ENCODE assay signal across 11 cellular contexts in genomic region chr6:158769696-158770446, GRCh38. TPM values are rescaled to one million over a fixed set of nuclear protein-coding genes. Genes with fewer than 3 reads are reported as not detected.
DNase-seq lines count a peak whose midpoint lies in the region; ATAC-seq, FAIRE-seq and TF ChIP-seq lines count a peak whose summit lies in the region.
"Had no signal": no experiment of that assay in that cellular context is flagged by ENCODE, and none has a peak within 500 bp of the region (broad histone marks: within the 10 kb centered on the region; RNA-seq: fewer than 3 reads in every experiment).

No MANE protein-coding gene starts in this region.

- H3K9me3 Mint-ChIP-seq in CD4-positive, alpha-beta memory T cell: peaks cover 0 to 10% (median 0%) of the 10 kb centered on the region in 8 donors
- H3K9me3 Mint-ChIP-seq in naive B cell: peaks cover 0 to 3% (median 0%) of the 10 kb centered on the region in 7 donors

- POLR2A ChIA-PET in CD4-positive, alpha-beta memory T cell (lab: Charles Lee; ENCODE audit: partially characterized antibody): interaction anchor here (0.8 to 1.5 kb wide), 4 partner anchors 11 to 48 kb away, joined by 3 read pairs; no protein-coding TSS in a partner anchor
- POLR2A ChIA-PET in GM12878 (lab: Charles Lee): no interaction called here

- DNase-seq in CD4-positive, alpha-beta memory T cell: peak in 1 of 5 donors; percentile 2
- DNase-seq in NCI-H1694 treated with DMSO at 0.1 percent for 48 hours (lab: John Stamatoyannopoulos, UW) (peak; percentile 49), GM12878 (ENCODE audit: low read depth, low spot score) (no peak), naive B cell (peak; percentile 11), HK-2 (ENCODE audit: unreplicated experiment) (no peak), mesenchymal stem cell (no peak)
- DNase-seq: DND-41 had no signal

- H3K4me2 ChIP-seq in GM12878 (ENCODE audit: control insufficient read depth, insufficient read depth): no peak overlapping the region
- H3K4me2 ChIP-seq in mesenchymal stem cell (ENCODE audit: low read length, poor library complexity, severe bottlenecking): no peak overlapping the region

- H3K27ac Mint-ChIP-seq in CD4-positive, alpha-beta memory T cell: peak overlapping the region; percentile 69 to 94 (median 89)
- H3K27ac Mint-ChIP-seq in naive B cell: peak overlapping the region in 5 of 6 donors; percentile 46 to 94 (median 89)

- no peak overlapping the region for H3K18ac ChIP-seq in mesenchymal stem cell (ENCODE audit: low read depth in 1 of 2, low read length in 2 of 2)

- no TSS peak for BruUV-seq in GM12878 (replicated peaks; lab: Mats Ljungman, UMichigan)

- peaks cover 31 to 58% (median 41%) of the 10 kb centered on the region in 4 donors for H3K4me1 Mint-ChIP-seq in CD4-positive, alpha-beta memory T cell
- H3K4me1 Mint-ChIP-seq in naive B cell: peaks cover 3 to 49% (median 34%) of the 10 kb centered on the region in 3 donors

- no peaks in the 10 kb centered on the region for H3K9me3 ChIP-seq in CD4-positive, alpha-beta memory T cell (ENCODE audit: control insufficient read depth in 1 of 2, low read length in 2 of 2)
- no peaks in the 10 kb centered on the region for H3K9me3 ChIP-seq in GM12878 (replicated peaks; ENCODE audit: control insufficient read depth, insufficient read depth, low read length)
- H3K9me3 ChIP-seq in mesenchymal stem cell (ENCODE audit: control insufficient read depth, low read length): no peaks in the 10 kb centered on the region
- H3K9me3 ChIP-seq: neutrophil had no signal

- no peak overlapping the region for H2BK12ac ChIP-seq in mesenchymal stem cell (ENCODE audit: low read length in 2 of 2)

- H3K4me1 ChIP-seq in CD4-positive, alpha-beta memory T cell (ENCODE audit: insufficient read depth, low read length): peaks cover 42% of the 10 kb centered on the region
- no peaks in the 10 kb centered on the region for H3K4me1 ChIP-seq in GM12878 (ENCODE audit: control insufficient read depth, insufficient read depth, low read length)
- H3K4me1 ChIP-seq in mesenchymal stem cell (ENCODE audit: control insufficient read depth, insufficient read depth, low read depth, low read length): peaks cover 15% of the 10 kb centered on the region

- peak; percentile 29 for TF ChIP-seq POLR2A in GM12878 (IDR thresholded peaks at IDR 0.05; ENCODE audit: low read depth, low read length)

- TF ChIP-seq EP300 in GM12878 (IDR thresholded peaks at IDR 0.05; ENCODE audit: borderline replicate concordance in 1 of 2, control insufficient read depth in 1 of 2, low read depth in 2 of 2, low read length in 2 of 2): no peak

- WGBS in GM12878 (ENCODE audit: insufficient coverage, insufficient replicate concordance, low lambda C conversion rate, missing lambda C conversion rate): 99% methylated on average over 18 of the region's 18 CpGs
- 95% methylated on average over 17 of the region's 18 CpGs for WGBS in mesenchymal stem cell

- no peak overlapping the region for H2AK5ac ChIP-seq in mesenchymal stem cell (ENCODE audit: low read length, severe bottlenecking)

- H2BK15ac ChIP-seq in mesenchymal stem cell (ENCODE audit: low read depth, poor library complexity, severe bottlenecking): no peak overlapping the region

- no peak overlapping the region for H3K27ac ChIP-seq in CD4-positive, alpha-beta memory T cell (ENCODE audit: low read depth, low read length)
- H3K27ac ChIP-seq in GM12878 (ENCODE audit: control insufficient read depth, insufficient read depth) (no peak overlapping the region), mesenchymal stem cell (ENCODE audit: low read length, poor library complexity, severe bottlenecking) (no peak overlapping the region)
- H3K27ac ChIP-seq: HL-60, neutrophil had no signal

- TF ChIP-seq RAD21 in GM12878 (IDR thresholded peaks at IDR 0.05; ENCODE audit: insufficient read depth, low read depth, low read length): no peak

- peak overlapping the region in 3 of 8 donors; percentile 17 to 68 (median 39) for H3K4me3 Mint-ChIP-seq in CD4-positive, alpha-beta memory T cell
- H3K4me3 Mint-ChIP-seq in naive B cell: peak overlapping the region in 3 of 8 donors; percentile 56 to 70 (median 66)

- no peaks in the 10 kb centered on the region; the same call in 1 of the 2 replicates for H3K79me2 ChIP-seq in GM12878 (ENCODE audit: control insufficient read depth, insufficient read depth, low read length)

- no peak overlapping the region for H3K4ac ChIP-seq in mesenchymal stem cell (ENCODE audit: low read depth in 1 of 2, low read length in 2 of 2)

- ATAC-seq in GM12878 (no peak), naive B cell (ENCODE audit: low read depth in 2 of 2) (no peak), HG02870 (IDR thresholded peaks at IDR 0.05; ENCODE audit: unreplicated experiment) (no peak), GM19463 (IDR thresholded peaks at IDR 0.05; ENCODE audit: unreplicated experiment) (no peak)

- H3K36me3 ChIP-seq in CD4-positive, alpha-beta memory T cell (ENCODE audit: insufficient read depth, low read length): peaks cover 94% of the 10 kb centered on the region
- H3K36me3 ChIP-seq in GM12878 (ENCODE audit: control insufficient read depth in 2 of 2, insufficient read depth in 2 of 2, low read length in 1 of 2) (peaks cover 64 to 71% of the 10 kb centered on the region in 2 experiments), mesenchymal stem cell (ENCODE audit: control insufficient read depth in 1 of 2, insufficient read depth in 2 of 2, low read depth in 1 of 2, low read length in 2 of 2) (peaks cover 30 to 87% of the 10 kb centered on the region in 2 experiments)

- H3K9ac ChIP-seq in GM12878 (ENCODE audit: control insufficient read depth, insufficient read depth, low read length): no peak overlapping the region
- H3K9ac ChIP-seq in mesenchymal stem cell (ENCODE audit: low read length): no peak overlapping the region

- H3K27me3 Mint-ChIP-seq in CD4-positive, alpha-beta memory T cell: no peaks in the 10 kb centered on the region
- no peaks in the 10 kb centered on the region for H3K27me3 Mint-ChIP-seq in naive B cell

- H2BK120ac ChIP-seq in mesenchymal stem cell (ENCODE audit: low read depth, low read length): no peak overlapping the region

- RAD21 ChIA-PET in GM12878 (lab: Charles Lee; ENCODE audit: unreplicated experiment): interaction anchor here (0.8 kb wide), 1 partner anchor 556 kb away, joined by 3 read pairs; no protein-coding TSS in a partner anchor

- no peak overlapping the region for H3K23ac ChIP-seq in mesenchymal stem cell (ENCODE audit: low read length in 2 of 2)

- H3K79me1 ChIP-seq in mesenchymal stem cell (replicated peaks; ENCODE audit: low read length, poor library complexity, severe bottlenecking): peaks cover 40% of the 10 kb centered on the region

- no peak overlapping the region for H4K91ac ChIP-seq in mesenchymal stem cell (ENCODE audit: low read length)

- H3K36me3 Mint-ChIP-seq in CD4-positive, alpha-beta memory T cell: peaks cover 83 to 98% of the 10 kb centered on the region in 2 donors
- H3K36me3 Mint-ChIP-seq in naive B cell: peaks cover 49 to 51% of the 10 kb centered on the region in 2 donors

- intact Hi-C loops in CD4-positive, alpha-beta memory T cell (cut with micrococcal nuclease): no loop called here
- intact Hi-C loops in GM12878 (cut with micrococcal nuclease; ENCODE audit: unreplicated experiment): no loop called here

- H3K14ac ChIP-seq in mesenchymal stem cell (ENCODE audit: low read length in 2 of 2): no peak overlapping the region

- SMC1A ChIA-PET in GM12878 (lab: Charles Lee; ENCODE audit: uncharacterized antibody, unreplicated experiment): interaction anchor here (0.6 to 1.7 kb wide), 5 partner anchors 18 to 167 kb away, joined by 3 to 5 read pairs (median 3); no protein-coding TSS in a partner anchor

- no peak overlapping the region for H4K8ac ChIP-seq in mesenchymal stem cell (ENCODE audit: low read length)

- CTCF ChIA-PET in CD4-positive, alpha-beta memory T cell (lab: Charles Lee; ENCODE audit: partially characterized antibody): interaction anchor here (0.6 to 2.7 kb wide), 4 partner anchors 22 to 790 kb away, joined by 3 to 10 read pairs (median 5); no protein-coding TSS in a partner anchor
- CTCF ChIA-PET in GM12878 (lab: Yijun Ruan, JAX): interaction anchor here (1.0 to 1.2 kb wide), 3 partner anchors 9 to 556 kb away, joined by 3 read pairs; no protein-coding TSS in a partner anchor

- no peak overlapping the region for H2AFZ ChIP-seq in GM12878 (ENCODE audit: control insufficient read depth, low read depth, low read length)
- H2AFZ ChIP-seq in mesenchymal stem cell (ENCODE audit: low read depth, low read length): no peak overlapping the region

- no peak for FAIRE-seq in GM12878 (lab: Jason Lieb, UNC)

- no peaks in the 10 kb centered on the region for H3K27me3 ChIP-seq in CD4-positive, alpha-beta memory T cell (ENCODE audit: insufficient read depth, low read length)
- H3K27me3 ChIP-seq in GM12878 (replicated peaks in 1 of 2; ENCODE audit: control insufficient read depth in 2 of 2, insufficient read depth in 2 of 2, low read length in 1 of 2) (no peaks in the 10 kb centered on the region), mesenchymal stem cell (ENCODE audit: control insufficient read depth in 1 of 2, insufficient read depth in 1 of 2, low read length in 2 of 2) (no peaks in the 10 kb centered on the region)
- H3K27me3 ChIP-seq: neutrophil had no signal

- no peak for TF ChIP-seq CTCF in GM12878 (IDR thresholded peaks at IDR 0.05 in 2 of 3, conservative IDR thresholded peaks at IDR 0.05 in 1 of 3; ENCODE audit: control insufficient read depth in 2 of 3, extremely low read depth in 1 of 3, insufficient read depth in 1 of 3, low read depth in 3 of 3, low read length in 3 of 3)

- no peaks in the 10 kb centered on the region; the same call in 1 of the 2 replicates for H4K20me1 ChIP-seq in GM12878 (ENCODE audit: control insufficient read depth, insufficient read depth)

- no peak overlapping the region for H2BK5ac ChIP-seq in mesenchymal stem cell (ENCODE audit: low read depth, low read length, poor library complexity, severe bottlenecking)

- H3K4me3 ChIP-seq in CD4-positive, alpha-beta memory T cell (ENCODE audit: low read length in 2 of 2): no peak overlapping the region
- H3K4me3 ChIP-seq in GM12878 (no peak overlapping the region), mesenchymal stem cell (ENCODE audit: insufficient read depth in 1 of 2, low read depth in 1 of 2, low read length in 2 of 2) (no peak overlapping the region)

- in situ Hi-C loops in GM12878 (cut with MboI): no loop called here

RNA-seq across cellular contexts. Expression of gene EZR, which starts 49.3 kb away (rescaled TPM):
- total RNA-seq in CD4-positive, alpha-beta memory T cell: 100 to 1,000 TPM; 264 to 277 TPM
- 100 to 1,000 TPM; 260 to 268 TPM for polyA plus RNA-seq in CD4-positive, alpha-beta memory T cell
- total RNA-seq in GM12878 (2013; cell fraction: nucleolus; rRNA removed): 54.4 and 55.1 TPM in 2 replicates
- 189 and 200 TPM in 2 replicates for total RNA-seq in GM12878 (2014; rRNA removed)
- 155 and 160 TPM in 2 replicates for total RNA-seq in GM12878 (2014; rRNA removed; fragmentation: Illumina TruSeq; extraction: Trizol)
- 248 and 249 TPM in 2 replicates for total RNA-seq in GM12878 (2021)
- polyA plus RNA-seq in GM12878 (2011; ENCODE audit: low read depth): 148 TPM
- polyA plus RNA-seq in GM12878 (2011; rRNA removed): 93.4 and 128 TPM in 2 replicates
- 112 and 120 TPM in 2 replicates for polyA plus RNA-seq in GM12878 (2011; cell fraction: cytosol; rRNA removed)
- polyA plus RNA-seq in GM12878 (2011; cell fraction: nucleus; rRNA removed): 120 and 221 TPM in 2 replicates
- polyA plus RNA-seq in GM12878 (2012): 164 and 171 TPM in 2 replicates
- 141 and 160 TPM in 2 replicates for polyA plus RNA-seq in GM12878 (2014; fragmentation: Illumina TruSeq; extraction: Trizol)
- 10 to 100 TPM; 79.1 to 98.6 TPM for polyA plus RNA-seq in GM12878 (2014; fragmentation: Nextera tagmentation; extraction: Ambion mirVana)
- 162 and 171 TPM in 2 replicates for polyA plus RNA-seq in GM12878 (2014; rRNA removed)
- polyA plus RNA-seq in GM12878 (2016; fragmentation: Nextera tagmentation; extraction: Ambion mirVana): 100 to 1,000 TPM; 277 to 282 TPM
- 93.4 and 100 TPM in 2 replicates for polyA minus RNA-seq in GM12878 (2011; rRNA and poly(A)+ RNA removed)
- 46.6 and 47.4 TPM in 2 replicates for polyA minus RNA-seq in GM12878 (2011; cell fraction: cytosol; rRNA and poly(A)+ RNA removed)
- polyA minus RNA-seq in GM12878 (2011; cell fraction: nucleus; rRNA and poly(A)+ RNA removed): 24.4 and 59.1 TPM in 2 replicates
- 100 to 1,000 TPM; 463 to 555 (median 516) TPM for polyA plus RNA-seq in naive B cell (ENCODE audit: low read depth in 6 of 6)
- polyA plus RNA-seq in mesenchymal stem cell (2013, experiment 1 of 2): 45.8 TPM
- polyA plus RNA-seq in mesenchymal stem cell (2013, experiment 2 of 2): 44.2 TPM

Comparison
In these comparisons a context has a peak if more than half of its experiments do, and no peak if none do; other contexts are left out.
1. DNase-seq: peak in NCI-H1694 treated with DMSO at 0.1 percent for 48 hours (single experiment) and naive B cell (single experiment); none in GM12878 (single experiment), HK-2 (single experiment) and mesenchymal stem cell (single experiment).